In the genomic region with DNA sequence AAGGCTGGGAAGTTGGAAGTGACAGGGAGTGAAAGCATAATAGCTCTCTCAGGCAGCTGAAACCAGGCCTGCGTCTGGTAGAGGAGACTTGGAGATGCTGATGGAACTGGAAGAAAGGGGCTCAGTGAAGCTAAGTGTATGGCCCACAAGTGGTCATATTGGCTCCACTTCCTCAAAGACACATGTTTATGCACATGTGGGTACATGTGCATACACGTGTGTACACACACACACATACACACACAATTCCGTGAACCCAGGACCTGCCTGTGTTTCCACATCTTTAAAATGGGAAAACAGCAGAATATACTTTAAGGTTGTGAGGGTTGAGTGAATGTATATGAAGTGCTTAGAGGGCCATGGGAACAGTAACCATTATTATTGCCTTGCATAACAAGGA, we compare ENCODE assay signal across 28 cellular contexts.
"Had no signal": no experiment of that assay in that cellular context is flagged by ENCODE, and none has a peak within 500 bp of the region (broad histone marks: within the 10 kb centered on the region; RNA-seq: fewer than 3 reads in every experiment).

No MANE protein-coding gene starts in this region.

- H3K9me3 ChIP-seq: colonic mucosa, esophagus muscularis mucosa, esophagus squamous epithelium, gastrocnemius medialis, gastroesophageal sphincter, heart left ventricle had no signal

- H3K27ac ChIP-seq: colonic mucosa, coronary artery, dorsolateral prefrontal cortex, epithelial cell of prostate, esophagus muscularis mucosa, esophagus squamous epithelium, foreskin keratinocyte, gastrocnemius medialis, gastroesophageal sphincter, heart left ventricle, heart right ventricle had no signal

- DNase-seq: colonic mucosa; cortex of kidney; dermis blood vessel endothelial cell; dorsolateral prefrontal cortex; effector CD4-positive, alpha-beta T cell; effector CD8-positive, alpha-beta T cell; effector memory CD4-positive, alpha-beta T cell; effector memory CD8-positive, alpha-beta T cell; endodermal cell; erythroblast; esophagus squamous epithelium; foreskin fibroblast; foreskin keratinocyte; foreskin melanocyte; gastrocnemius medialis; glutamatergic neuron; head of caudate nucleus; heart left ventricle; heart right ventricle had no signal

- H3K4me3 ChIP-seq: colonic mucosa, coronary artery, dorsolateral prefrontal cortex, esophagus muscularis mucosa, esophagus squamous epithelium, gastrocnemius medialis, gastroesophageal sphincter, heart left ventricle, heart right ventricle had no signal

- H3K4me1 ChIP-seq: colonic mucosa, foreskin keratinocyte, gastrocnemius medialis, gastroesophageal sphincter, heart left ventricle, heart right ventricle had no signal

- FAIRE-seq: colon, endometrium, endothelial cell of umbilical vein, frontal cortex had no signal

- H3K27me3 ChIP-seq: colonic mucosa, dorsolateral prefrontal cortex, esophagus muscularis mucosa, esophagus squamous epithelium, foreskin keratinocyte, gastrocnemius medialis, gastroesophageal sphincter, heart left ventricle, heart right ventricle had no signal

- ATAC-seq: effector memory CD8-positive, alpha-beta T cell; esophagus mucosa; foreskin keratinocyte; gastrocnemius medialis; gastroesophageal sphincter; heart left ventricle; heart right ventricle had no signal

- H3K36me3 ChIP-seq: colonic mucosa, esophagus muscularis mucosa, esophagus squamous epithelium, gastrocnemius medialis, gastroesophageal sphincter, heart left ventricle, heart right ventricle had no signal
